In the genomic region with DNA sequence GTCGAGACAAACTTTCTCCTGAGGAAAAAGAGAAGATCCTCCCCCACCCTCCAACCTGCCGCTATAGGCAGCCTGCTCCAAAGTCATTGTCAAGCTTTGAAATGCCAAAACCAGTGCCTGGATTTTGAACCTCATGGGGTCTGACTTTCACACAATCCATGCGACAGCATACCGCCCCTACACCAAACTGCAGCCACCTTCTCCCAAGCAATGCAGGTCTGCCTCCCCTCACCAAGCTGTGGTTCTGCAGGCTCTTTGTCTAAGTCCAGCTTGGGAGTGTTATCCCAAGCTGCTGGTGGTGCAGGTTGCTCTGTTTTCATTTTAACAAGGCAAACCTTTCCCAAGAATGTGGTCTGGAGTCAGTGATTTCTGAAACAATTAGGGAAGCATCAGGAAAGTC, we compare ENCODE assay signal across 25 cellular contexts. TPM values are rescaled to one million over a fixed set of nuclear protein-coding genes. Genes with fewer than 3 reads are reported as not detected.
"Had no signal": no experiment of that assay in that cellular context is flagged by ENCODE, and none has a peak within 500 bp of the region (broad histone marks: within the 10 kb centered on the region; RNA-seq: fewer than 3 reads in every experiment).

No MANE protein-coding gene starts in this region.

- H3K4me1 ChIP-seq: ascending aorta, Peyer's patch had no signal

- DNase-seq: activated CD4-positive, alpha-beta T cell treated with anti-CD3 and anti-CD28 coated beads for 48 hours; activated CD4-positive, alpha-beta T cell treated with anti-CD3 and anti-CD28 coated beads, Interleukin-2, amount 50 U/mL, for 4 hours; activated CD4-positive, CD25-positive, alpha-beta regulatory T cell treated with anti-CD3 and anti-CD28 coated beads, Interleukin-2, amount 50 U/mL, for 72 hours; activated CD8-positive, alpha-beta memory T cell treated with anti-CD3 and anti-CD28 coated beads, Interleukin-2, amount 50 U/mL, for 48 hours; activated CD8-positive, alpha-beta T cell treated with anti-CD3 and anti-CD28 coated beads, Interleukin-2, amount 10 ng/mL, durations not matched to agents 7 days and 5 days; activated naive CD4-positive, alpha-beta T cell; activated T-cell treated with anti-CD3 and anti-CD28 coated beads, Interleukin-2, amount 50 U/mL, for 1 hour; body of pancreas; Kasumi-1; KBM-7; NCI-H1105 treated with DMSO at 0.1 percent for 48 hours; NCI-H1436 treated with DMSO at 0.1 percent for 48 hours; NCI-H187; NCI-H2081; NCI-H510A treated with DMSO at 0.1 percent for 48 hours; NCI-H69; NK-92 treated with Interleukin-12 subunit alpha and Interleukin-12 subunit beta, amount 100 ng/mL, for 24 hours; OCI-M1; Peyer's patch; SHP77 treated with DMSO at 0.1 percent for 48 hours; T-helper 17 cell; T-helper 9 cell had no signal

- H3K36me3 ChIP-seq: ascending aorta, Peyer's patch had no signal

- H3K9me3 ChIP-seq: ascending aorta, body of pancreas, Peyer's patch had no signal

- H3K4me3 ChIP-seq: ascending aorta, body of pancreas, Peyer's patch had no signal

- H3K27ac ChIP-seq: ascending aorta, body of pancreas, Peyer's patch, RWPE1 had no signal

- ATAC-seq: activated CD8-positive, alpha-beta T cell treated with anti-CD3 and anti-CD28 coated beads, Interleukin-2, amount 10 ng/mL, durations not matched to agents 7 days and 5 days; body of pancreas; T-helper 17 cell; WTC11 had no signal

RNA-seq across cellular contexts. Expression of a gene that starts 12.4 kb away (rescaled TPM):
- total RNA-seq: activated CD8-positive, alpha-beta T cell treated with anti-CD3 and anti-CD28 coated beads, Interleukin-2, amount 10 ng/mL, durations not matched to agents 7 days and 5 days; ascending aorta; body of pancreas; Peyer's patch; T-helper 17 cell had no signal
